Comparison of ENCODE assay signal across 8 cellular contexts in the genomic region with DNA sequence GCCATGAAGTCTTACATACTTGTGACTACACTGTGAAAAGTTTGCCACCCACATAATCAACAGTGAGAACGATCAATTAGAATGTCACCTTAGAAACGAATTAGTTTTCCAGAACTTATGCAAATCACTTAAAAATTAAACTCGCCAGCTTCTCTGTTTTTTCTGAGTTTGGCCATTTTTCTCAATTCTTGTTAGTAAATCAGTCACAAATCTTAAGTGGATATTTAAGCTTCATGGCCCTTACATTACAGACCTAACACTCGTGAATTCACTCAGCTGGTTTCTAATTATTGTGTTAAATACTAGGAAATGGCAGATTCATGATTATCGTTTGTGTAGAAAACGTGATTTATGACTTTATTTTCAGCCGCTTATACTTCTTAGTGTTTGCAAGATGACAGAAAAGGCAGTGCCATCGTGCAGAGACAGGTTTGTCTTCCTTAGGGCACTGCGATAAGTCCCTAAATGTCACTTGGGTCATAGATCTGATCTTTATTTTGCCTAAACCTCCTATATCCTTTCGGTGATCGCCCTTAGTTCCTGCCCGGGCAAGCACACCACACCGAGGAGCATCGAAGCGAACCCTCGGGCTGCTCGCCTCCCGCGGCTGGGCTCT. TPM values are rescaled to one million over a fixed set of nuclear protein-coding genes. Genes with fewer than 3 reads are reported as not detected.
A peak's percentile ranks its signal among the peaks of the same experiment; 100 is the strongest.
DNase-seq lines count a peak whose midpoint lies in the region; ATAC-seq and TF ChIP-seq lines count a peak whose summit lies in the region.

No MANE protein-coding gene starts in this region.

- no peak for ATAC-seq in GM21619 (IDR thresholded peaks at IDR 0.05; ENCODE audit: unreplicated experiment)
- ATAC-seq in GM18870 (IDR thresholded peaks at IDR 0.05; ENCODE audit: unreplicated experiment), result no peak

- H3K27me3 Mint-ChIP-seq in MCF 10A (ENCODE audit: insufficient read depth, unreplicated experiment), result no peaks in the 10 kb centered on the region

- BruUV-seq in MCF 10A (replicated peaks; lab: Mats Ljungman, UMichigan), result no TSS peak

- intact Hi-C loops in breast epithelium (cut with DNase I; ENCODE audit: low total_unique reads) (no loop called here), MCF 10A (cut with micrococcal nuclease) (no loop called here)

- no peak overlapping the region for H3K27ac Mint-ChIP-seq in MCF 10A (ENCODE audit: low read depth, unreplicated experiment)

- no peak for TF ChIP-seq POLR2A in breast epithelium (IDR thresholded peaks at IDR 0.05)
- TF ChIP-seq POLR2A in Peyer's patch (IDR thresholded peaks at IDR 0.05), result no peak

- H3K4me3 ChIP-seq in breast epithelium, result peak overlapping the region; percentile 71 to 92 (median 85)
- peak overlapping the region; percentile 52 to 85 (median 72) for H3K4me3 ChIP-seq in Peyer's patch
- H3K4me3 ChIP-seq in fibroblast of mammary gland (ENCODE audit: control insufficient read depth, low read depth, low read length), result peak overlapping the region; percentile 34
- H3K4me3 ChIP-seq in rectal smooth muscle tissue (ENCODE audit: low read length), result peak overlapping the region; percentile 68

- H3K9me3 ChIP-seq in breast epithelium (no peaks in the 10 kb centered on the region), Peyer's patch (no peaks in the 10 kb centered on the region)

- H3K36me3 ChIP-seq in breast epithelium (no peaks in the 10 kb centered on the region), Peyer's patch (no peaks in the 10 kb centered on the region), rectal smooth muscle tissue (ENCODE audit: control insufficient read depth, insufficient read depth, low read length) (no peaks in the 10 kb centered on the region)

- no peaks in the 10 kb centered on the region for H3K27me3 ChIP-seq in breast epithelium
- H3K27me3 ChIP-seq in Peyer's patch, result no peaks in the 10 kb centered on the region
- H3K27me3 ChIP-seq in rectal smooth muscle tissue (ENCODE audit: control insufficient read depth, insufficient read depth, low read length), result no peaks in the 10 kb centered on the region

- no peak overlapping the region for H3K4me3 Mint-ChIP-seq in MCF 10A (ENCODE audit: unreplicated experiment)

- POLR2A ChIA-PET in MCF 10A (lab: Yijun Ruan, JAX), result no interaction called here

- DNase-seq in breast epithelium (ENCODE audit: low spot score in 2 of 2), result no peak
- DNase-seq in MCF 10A (ENCODE audit: unreplicated experiment), result no peak
- DNase-seq in Peyer's patch, result no peak
- no peak for DNase-seq in fibroblast of mammary gland (ENCODE audit: low read depth)
- no peak for DNase-seq in GDM1 (lab: John Stamatoyannopoulos, UW)

- no peaks in the 10 kb centered on the region for H3K36me3 Mint-ChIP-seq in MCF 10A (ENCODE audit: insufficient read depth, unreplicated experiment)

- H3K27ac ChIP-seq in breast epithelium (peak overlapping the region; percentile 83 to 89), Peyer's patch (peak overlapping the region; percentile 44 to 84 (median 70)), rectal smooth muscle tissue (ENCODE audit: low read depth, low read length) (peak overlapping the region; percentile 72)

- TF ChIP-seq CTCF in breast epithelium (IDR thresholded peaks at IDR 0.05) (no peak), MCF 10A (IDR thresholded peaks at IDR 0.05; ENCODE audit: unreplicated experiment) (no peak), Peyer's patch (IDR thresholded peaks at IDR 0.05) (no peak), fibroblast of mammary gland (conservative IDR thresholded peaks at IDR 0.05; ENCODE audit: control insufficient read depth, insufficient read depth, low read depth, low read length) (no peak)

- CTCF ChIA-PET in MCF 10A (lab: Yijun Ruan, JAX), result no interaction called here

- no peaks in the 10 kb centered on the region for H3K4me1 Mint-ChIP-seq in MCF 10A (ENCODE audit: insufficient read depth, unreplicated experiment)

- no peak overlapping the region for H3K9ac ChIP-seq in rectal smooth muscle tissue (ENCODE audit: low read length)

- no peaks in the 10 kb centered on the region for H3K4me1 ChIP-seq in breast epithelium
- peaks cover 0 to 8% (median 3%) of the 10 kb centered on the region in 4 donors for H3K4me1 ChIP-seq in Peyer's patch
- peaks cover 6% of the 10 kb centered on the region for H3K4me1 ChIP-seq in rectal smooth muscle tissue (ENCODE audit: control insufficient read depth, insufficient read depth, low read length)

- H3K9me3 Mint-ChIP-seq in MCF 10A (ENCODE audit: unreplicated experiment), result no peaks in the 10 kb centered on the region

RNA-seq across cellular contexts. Expression of a gene that starts 0.6 kb away (rescaled TPM):
- total RNA-seq in breast epithelium (100 to 1,000 TPM in 1 of 3 donors, 10 to 100 TPM in 2; 40.0 to 178 (median 45.6) TPM), MCF 10A (2022) (0.07 TPM in 1 of 2 replicates, not detected in the other), Peyer's patch (100 to 1,000 TPM in 1 of 4 donors, 10 to 100 TPM in 3; 20.5 to 110 (median 40.7) TPM)

Comparison
In these comparisons a context has a peak if more than half of its experiments do, and no peak if none do; other contexts are left out.
1. RNA of a gene that starts 0.6 kb away (total RNA-seq): 20.5 to 110 TPM in Peyer's patch and 40.0 to 178 TPM in breast epithelium; 0.07 TPM in MCF 10A; every median in the first group is over 10 times any median in the second.
2. H3K4me3 ChIP-seq: peak in every context shown above with its lines; median percentile 85 in breast epithelium; 72 in Peyer's patch; 68 in rectal smooth muscle tissue; 34 in fibroblast of mammary gland.
3. Peak in every context shown above with its lines, with median percentiles within 50 percentile points of each other: H3K27ac ChIP-seq.